Comparison of ENCODE assay signal across 24 cellular contexts in the genomic region with DNA sequence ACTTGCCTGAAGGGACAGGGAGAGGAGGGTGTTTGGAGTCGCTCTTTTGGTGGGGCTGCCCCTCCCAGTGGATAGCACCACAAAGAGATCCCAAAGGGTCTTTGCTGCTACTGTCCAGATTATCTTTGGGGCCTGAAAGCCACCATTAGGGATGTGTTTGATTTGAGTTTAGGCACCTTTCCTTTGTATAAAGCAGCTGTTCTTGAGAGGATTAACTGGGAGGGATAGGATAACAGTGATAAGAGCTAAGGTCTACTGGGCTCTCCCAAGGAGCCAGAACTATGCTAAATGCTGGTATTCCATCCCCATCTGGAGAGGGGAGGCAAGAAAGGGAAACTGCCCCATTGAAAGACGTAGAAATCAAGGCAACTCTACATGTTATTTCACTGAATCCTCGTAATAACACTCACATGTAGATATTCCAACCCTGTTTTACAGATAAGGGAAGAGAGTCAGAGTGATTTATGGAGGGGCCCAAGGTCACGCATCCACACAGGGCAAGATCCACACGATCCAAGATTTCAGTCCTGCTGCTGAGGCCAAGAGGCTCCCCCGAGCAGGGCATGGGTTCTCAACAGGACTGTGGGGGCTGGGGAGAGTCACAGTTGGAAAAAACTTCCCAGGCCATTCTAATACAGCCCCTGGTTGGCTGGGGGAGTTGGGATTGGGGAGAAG. TPM values are rescaled to one million over a fixed set of nuclear protein-coding genes. Genes with fewer than 3 reads are reported as not detected.
A peak's percentile ranks its signal among the peaks of the same experiment; 100 is the strongest.
DNase-seq lines count a peak whose midpoint lies in the region; ATAC-seq, FAIRE-seq and TF ChIP-seq lines count a peak whose summit lies in the region.
"Had no signal": no experiment of that assay in that cellular context is flagged by ENCODE, and none has a peak within 500 bp of the region (broad histone marks: within the 10 kb centered on the region; RNA-seq: fewer than 3 reads in every experiment).

No MANE protein-coding gene starts in this region.

- CTCF ChIA-PET in K562 (lab: Yijun Ruan, JAX; ENCODE audit: low intra/inter-chr PET ratio), result no interaction called here

- TF ChIP-seq POLR2A in K562 (conservative IDR thresholded peaks at IDR 0.05), result no peak

- TF ChIP-seq EP300 in K562 (IDR thresholded peaks at IDR 0.05; ENCODE audit: low read length), result no peak

- no peak overlapping the region for H3K4me3 ChIP-seq in K562
- H3K4me3 ChIP-seq: A549 had no signal

- no peak overlapping the region for H3K4me3 Mint-ChIP-seq in type B pancreatic cell
- H3K4me3 Mint-ChIP-seq: HFFc6 had no signal

- no peaks in the 10 kb centered on the region for H4K20me1 ChIP-seq in K562 (replicated peaks; ENCODE audit: control insufficient read depth, insufficient read depth, low read length)

- intact Hi-C loops in K562 (cut with micrococcal nuclease), result no loop called here

- H3K9ac ChIP-seq in K562 (ENCODE audit: insufficient read depth in 1 of 2, low read depth in 2 of 2, low read length in 2 of 2), result no peak overlapping the region

- no peak for FAIRE-seq in K562 (lab: Jason Lieb, UNC)
- FAIRE-seq: A549, D721Med, H54, HepG2 had no signal

- 3% methylated on average over 4 of the region's 6 CpGs for WGBS in K562 (ENCODE audit: insufficient coverage, low coverage, missing lambda C conversion rate)

- H3K9me3 Mint-ChIP-seq in type B pancreatic cell, result no peaks in the 10 kb centered on the region
- H3K9me3 Mint-ChIP-seq: HFFc6 had no signal

- peaks cover 2% of the 10 kb centered on the region for H3K27me3 Mint-ChIP-seq in type B pancreatic cell

- in situ Hi-C loops in K562 (cut with MboI), result no loop called here

- peak overlapping the region; percentile 51 for H3K27ac Mint-ChIP-seq in type B pancreatic cell
- H3K27ac Mint-ChIP-seq: HFFc6 had no signal

- H3K9me1 ChIP-seq in K562 (ENCODE audit: control insufficient read depth, insufficient read depth, low read length), result no peaks in the 10 kb centered on the region

- BruUV-seq in K562 (replicated peaks; lab: Mats Ljungman, UMichigan), result no TSS peak

- no peak overlapping the region for H2AFZ ChIP-seq in K562 (ENCODE audit: low read depth, low read length)

- no peaks in the 10 kb centered on the region for H3K4me1 ChIP-seq in K562 (replicated peaks in 1 of 2; ENCODE audit: control insufficient read depth in 2 of 2, insufficient read depth in 2 of 2, low read length in 2 of 2)
- H3K4me1 ChIP-seq: BE2C had no signal

- no peaks in the 10 kb centered on the region for H3K36me3 ChIP-seq in K562 (ENCODE audit: control insufficient read depth, insufficient read depth, low read length)
- H3K36me3 ChIP-seq: BE2C had no signal

- H3K27me3 ChIP-seq in K562 (ENCODE audit: control insufficient read depth in 2 of 2, insufficient read depth in 2 of 2, low read length in 2 of 2), result no peaks in the 10 kb centered on the region; a peak in 3 of 5 replicates
- H3K27me3 ChIP-seq: BE2C had no signal

- TF ChIP-seq CTCF in K562 (IDR thresholded peaks at IDR 0.05 in 2 of 3, conservative IDR thresholded peaks at IDR 0.05 in 1 of 3; ENCODE audit: insufficient read depth in 2 of 3, low read depth in 1 of 3, low read length in 3 of 3), result no peak
- no peak for TF ChIP-seq CTCF in type B pancreatic cell (conservative IDR thresholded peaks at IDR 0.05)

- no peak for ATAC-seq in K562
- ATAC-seq: A549, HepG2, Right ventricle myocardium inferior had no signal

- TF ChIP-seq RAD21 in K562 (CRISPR knock-in tag; conservative IDR thresholded peaks at IDR 0.05 in 1 of 2, IDR thresholded peaks at IDR 0.05 in 1 of 2), result no peak

- DNase-seq in NCI-H524 treated with DMSO at 0.1 percent for 48 hours (lab: John Stamatoyannopoulos, UW), result peak; percentile 21
- no peak for DNase-seq in K562 (ENCODE audit: extremely low read depth in 1 of 4, low spot score in 3 of 4)
- DNase-seq in left kidney (ENCODE audit: low read depth, low spot score), result peak; percentile 40
- DNase-seq in type B pancreatic cell (ENCODE audit: extremely low spot score, unreplicated experiment), result no peak
- no peak for DNase-seq in T1000 (lab: John Stamatoyannopoulos, UW)
- DNase-seq in OCI-M2 (lab: John Stamatoyannopoulos, UW; ENCODE audit: unreplicated experiment), result no peak
- DNase-seq in stimulated activated CD4-positive, alpha-beta T cell treated with anti-CD3 and anti-CD28 coated beads, Interleukin-2, amount 100 ng/mL, for 24 hours, result no peak
- DNase-seq: BE2C, DMS53, EL, GF-D8, HFFc6, KG1, NCI-H1092 treated with DMSO at 0.1 percent for 48 hours, NCI-H2029 treated with DMSO at 0.1 percent for 48 hours, NCI-H226, NCI-H510A treated with DMSO at 0.1 percent for 48 hours, OCI-M1 had no signal

- H3K9me3 ChIP-seq in K562 (replicated peaks; ENCODE audit: control insufficient read depth, insufficient read depth, low read depth, low read length), result no peaks in the 10 kb centered on the region
- H3K9me3 ChIP-seq: A549, BE2C had no signal

- POLR2A ChIA-PET in K562 (lab: Yijun Ruan, JAX), result no interaction called here

- no peaks in the 10 kb centered on the region for H3K4me1 Mint-ChIP-seq in type B pancreatic cell (ENCODE audit: unreplicated experiment)

- no peaks in the 10 kb centered on the region for H3K36me3 Mint-ChIP-seq in type B pancreatic cell

- H3K4me2 ChIP-seq in K562 (ENCODE audit: insufficient read depth, low read length), result no peak overlapping the region
- H3K4me2 ChIP-seq: A549 had no signal

- no peaks in the 10 kb centered on the region for H3K79me2 ChIP-seq in K562 (ENCODE audit: control insufficient read depth, insufficient read depth, low read length)

- no peak overlapping the region for H3K27ac ChIP-seq in K562 (ENCODE audit: extremely low read depth, low read depth, low read length)
- H3K27ac ChIP-seq: A549, HL-60 had no signal

TF ChIP-seq in K562, 482 proteins besides CTCF, POLR2A, EP300 and RAD21:
- TF ChIP-seq, protein P1, sequence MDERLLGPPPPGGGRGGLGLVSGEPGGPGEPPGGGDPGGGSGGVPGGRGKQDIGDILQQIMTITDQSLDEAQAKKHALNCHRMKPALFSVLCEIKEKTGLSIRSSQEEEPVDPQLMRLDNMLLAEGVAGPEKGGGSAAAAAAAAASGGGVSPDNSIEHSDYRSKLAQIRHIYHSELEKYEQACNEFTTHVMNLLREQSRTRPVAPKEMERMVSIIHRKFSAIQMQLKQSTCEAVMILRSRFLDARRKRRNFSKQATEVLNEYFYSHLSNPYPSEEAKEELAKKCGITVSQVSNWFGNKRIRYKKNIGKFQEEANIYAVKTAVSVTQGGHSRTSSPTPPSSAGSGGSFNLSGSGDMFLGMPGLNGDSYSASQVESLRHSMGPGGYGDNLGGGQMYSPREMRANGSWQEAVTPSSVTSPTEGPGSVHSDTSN (CRISPR knock-in tag; IDR thresholded peaks at IDR 0.05; ENCODE audit: low read depth), result no peak
- TF ChIP-seq, protein P1 (tag; conservative IDR thresholded peaks at IDR 0.05; ENCODE audit: low read depth), result peak; percentile 38; the same call in 1 of the 2 replicates
- no peak for TF ChIP-seq FOXJ2 (tag; IDR thresholded peaks at IDR 0.05)

RNA-seq across cellular contexts. Expression of a gene that starts 11.1 kb away (rescaled TPM):
- 1.9 and 4.4 TPM in 2 replicates for total RNA-seq in K562 (2011; cell fraction: chromatin; rRNA removed; ENCODE audit: low replicate concordance)
- 2.4 and 3.0 TPM in 2 replicates for total RNA-seq in K562 (2011; cell fraction: nucleolus; rRNA removed)
- 1.9 and 2.7 TPM in 2 replicates for total RNA-seq in K562 (2011; cell fraction: nucleoplasm; rRNA removed)
- total RNA-seq in K562 (2014; rRNA removed) (0.32 and 0.41 TPM in 2 replicates), K562 (2014; rRNA removed; fragmentation: Illumina TruSeq; extraction: Trizol) (0.48 and 0.80 TPM in 2 replicates), K562 (2015; rRNA removed; fragmentation: Illumina TruSeq; extraction: Trizol) (0.68 and 1.2 TPM in 2 replicates), K562 (2021) (2.0 and 2.8 TPM in 2 replicates), type B pancreatic cell (ENCODE audit: low replicate concordance) (25.1 and 39.7 TPM in 2 replicates)
- polyA plus RNA-seq in K562 (2011; rRNA removed) (0.42 and 0.53 TPM in 2 replicates), K562 (2014; fragmentation: Illumina TruSeq; extraction: Trizol) (2.1 and 2.4 TPM in 2 replicates), K562 (2014; fragmentation: Nextera tagmentation; extraction: Ambion mirVana) (under 1 TPM; 0.52 to 0.92 TPM), K562 (2014; rRNA removed) (0.39 and 1.4 TPM in 2 replicates)
- polyA plus RNA-seq in K562 (2011; cell fraction: cytosol; rRNA removed), result 0.15 and 0.35 TPM in 2 replicates
- 1.6 and 2.2 TPM in 2 replicates for polyA plus RNA-seq in K562 (2011; cell fraction: nucleus; rRNA removed)
- 1.4 and 2.2 TPM in 2 replicates for polyA plus RNA-seq in K562 (2012)
- 0.25 and 0.69 TPM in 2 replicates for polyA minus RNA-seq in K562 (2011; rRNA and poly(A)+ RNA removed)
- 0.91 and 1.5 TPM in 2 replicates for polyA minus RNA-seq in K562 (2011; cell fraction: cytosol; rRNA and poly(A)+ RNA removed)
- polyA minus RNA-seq in K562 (2011; cell fraction: nucleus; rRNA and poly(A)+ RNA removed), result 1.6 and 2.4 TPM in 2 replicates

Comparison
In these comparisons a context has a peak if more than half of its experiments do, and no peak if none do; other contexts are left out.
1. DNase-seq: peak in NCI-H524 treated with DMSO at 0.1 percent for 48 hours (single experiment) and left kidney (single experiment); none in K562 (0 of 4), type B pancreatic cell (single experiment), T1000 (single experiment), OCI-M2 (single experiment) and stimulated activated CD4-positive, alpha-beta T cell treated with anti-CD3 and anti-CD28 coated beads, Interleukin-2, amount 100 ng/mL, for 24 hours (0 of 2).